ENCODE assay signal across 17 cellular contexts in the genomic region with DNA sequence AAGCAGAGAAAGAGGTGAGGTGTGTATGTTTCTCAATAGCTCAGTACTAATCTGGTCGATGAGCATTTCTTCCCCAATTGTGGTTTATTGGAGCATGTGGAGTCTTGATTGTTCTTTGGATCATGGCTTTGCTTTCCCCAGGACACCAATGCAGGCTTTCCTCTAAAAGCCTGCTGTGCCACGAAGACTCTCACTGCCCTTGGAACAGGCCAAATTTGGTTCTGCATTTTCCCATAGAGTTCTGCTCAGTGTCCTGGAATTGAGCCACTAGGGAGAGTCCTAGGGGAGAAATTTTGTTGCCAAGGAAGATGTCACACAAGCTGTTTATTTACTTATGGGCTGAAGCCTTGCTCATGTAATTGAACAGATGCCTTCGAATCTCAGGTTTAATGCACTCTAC.
A peak's percentile ranks its signal among the peaks of the same experiment; 100 is the strongest.
DNase-seq lines count a peak whose midpoint lies in the region; ATAC-seq, FAIRE-seq and TF ChIP-seq lines count a peak whose summit lies in the region.
"Had no signal": no experiment of that assay in that cellular context is flagged by ENCODE, and none has a peak within 500 bp of the region (broad histone marks: within the 10 kb centered on the region; RNA-seq: fewer than 3 reads in every experiment).

No MANE protein-coding gene starts in this region.

- H3K4me3 ChIP-seq in MG63: no peak overlapping the region
- H3K4me3 ChIP-seq: left ventricle myocardium inferior, right lobe of liver, vagina had no signal

- DNase-seq in G401 (ENCODE audit: low spot score) (peak; percentile 85), MG63 (peak; percentile 30), dedifferentiated amniotic fluid mesenchymal stem cell (ENCODE audit: extremely low spot score) (peak; percentile 70), myocyte (ENCODE audit: low read depth) (peak; percentile 82), D721Med (ENCODE audit: insufficient read length, low spot score) (no peak), NCI-H2227 (lab: John Stamatoyannopoulos, UW; ENCODE audit: unreplicated experiment) (no peak)
- DNase-seq: activated naive CD4-positive, alpha-beta T cell; left ventricle myocardium inferior; NCI-H2171; OCI-M1; right lobe of liver; stimulated activated naive B cell treated with anti-CD40 and anti-IgM and Interleukin-4, amounts not matched to agents 10 μg/mL and 1 μg/mL and 100 μg/mL, for 72 hours had no signal

- FAIRE-seq in D721Med (lab: Jason Lieb, UNC): no peak
- FAIRE-seq: GM19239 had no signal

- in situ Hi-C loops in G401 (cut with HindIII; ENCODE audit: low sequenced_read_pairs): no loop called here

- no peaks in the 10 kb centered on the region for H3K27me3 ChIP-seq in MG63
- H3K27me3 ChIP-seq: right lobe of liver, vagina had no signal

- H3K9me3 ChIP-seq in MG63: no peaks in the 10 kb centered on the region
- H3K9me3 ChIP-seq: left ventricle myocardium inferior, right lobe of liver, vagina had no signal

- H3K36me3 ChIP-seq in MG63: no peaks in the 10 kb centered on the region
- H3K36me3 ChIP-seq: left ventricle myocardium inferior, right lobe of liver, vagina had no signal

- no peak for TF ChIP-seq CTCF in D721Med (IDR thresholded peaks at IDR 0.05; ENCODE audit: insufficient read depth, missing control alignments)

- ATAC-seq in GM21576 (IDR thresholded peaks at IDR 0.05; ENCODE audit: unreplicated experiment) (no peak), GM21825 (IDR thresholded peaks at IDR 0.05; ENCODE audit: unreplicated experiment) (no peak)
- ATAC-seq: natural killer cell treated with Interleukin-12 subunit alpha and Interleukin-12 subunit beta and Interleukin-15 and Interleukin-18, amount 100 ng/mL, for 72 hours; right lobe of liver; stimulated activated naive B cell treated with anti-CD40 and anti-IgM and Interleukin-4, amounts not matched to agents 10 μg/mL and 1 μg/mL and 100 μg/mL, for 72 hours had no signal

Comparison
In these comparisons a context has a peak if more than half of its experiments do, and no peak if none do; other contexts are left out.
1. DNase-seq: peak in G401 (single experiment), MG63 (single experiment), dedifferentiated amniotic fluid mesenchymal stem cell (single experiment) and myocyte (single experiment); none in D721Med (single experiment) and NCI-H2227 (single experiment).